10 cellular contexts compared by ENCODE assay signal in the genomic region with DNA sequence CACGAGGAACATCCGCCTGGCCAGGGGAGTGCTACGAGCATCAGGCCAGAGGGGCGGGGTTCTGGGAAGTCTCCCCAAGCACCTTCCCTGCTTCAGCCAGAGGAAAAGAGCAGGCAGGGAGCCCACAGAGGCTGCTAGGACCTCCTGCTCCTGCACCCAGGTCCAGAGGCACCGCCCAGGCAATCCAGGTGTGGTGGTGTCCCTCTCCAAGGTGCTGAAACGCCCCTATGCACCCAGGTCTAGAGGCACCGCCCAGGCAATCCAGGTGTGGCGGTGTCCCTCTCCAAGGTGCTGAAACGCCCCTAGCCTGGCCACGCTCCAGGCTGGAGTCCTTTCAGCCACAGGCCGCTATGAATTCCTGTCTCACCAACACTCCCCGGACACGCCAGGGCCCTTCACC. TPM values are rescaled to one million over a fixed set of nuclear protein-coding genes. Genes with fewer than 3 reads are reported as not detected.
DNase-seq lines count a peak whose midpoint lies in the region; ATAC-seq and TF ChIP-seq lines count a peak whose summit lies in the region.
"Had no signal": no experiment of that assay in that cellular context is flagged by ENCODE, and none has a peak within 500 bp of the region (broad histone marks: within the 10 kb centered on the region; RNA-seq: fewer than 3 reads in every experiment).

No MANE protein-coding gene starts in this region.

- H3K27ac Mint-ChIP-seq in T-helper 17 cell: no peak overlapping the region

- DNase-seq in HEK293T (ENCODE audit: extremely low spot score): peak; percentile 42
- DNase-seq in T-helper 17 cell: peak; percentile 38 to 46 (median 39)
- peak; percentile 23 to 42 (median 25) for DNase-seq in effector memory CD4-positive, alpha-beta T cell
- DNase-seq in stimulated activated CD4-positive, alpha-beta T cell treated with anti-CD3 and anti-CD28 coated beads, Interleukin-12 subunit alpha, Interleukin-12 subunit beta, amount 100 ng/mL, for 4 hours: peak; percentile 33
- DNase-seq in HUDEP-2 (lab: John Stamatoyannopoulos, UW; ENCODE audit: unreplicated experiment in 76 of 76): no peak
- no peak for DNase-seq in caudate nucleus (lab: John Stamatoyannopoulos, UW)
- DNase-seq in putamen (ENCODE audit: low spot score): no peak
- DNase-seq: erythroblast had no signal

- POLR2A ChIA-PET in HEK293T (lab: Yijun Ruan, JAX): no interaction called here

- no peaks in the 10 kb centered on the region for H3K36me3 ChIP-seq in effector memory CD4-positive, alpha-beta T cell (ENCODE audit: control insufficient read depth, insufficient read depth, low read length)
- H3K36me3 ChIP-seq: thoracic aorta had no signal

- no peak overlapping the region for H3K4me3 Mint-ChIP-seq in T-helper 17 cell

- H3K27ac ChIP-seq in effector memory CD4-positive, alpha-beta T cell (ENCODE audit: insufficient read depth, low read length, poor library complexity, severe bottlenecking): no peak overlapping the region
- no peak overlapping the region for H3K27ac ChIP-seq in caudate nucleus (ENCODE audit: low read depth, low read length)
- H3K27ac ChIP-seq: thoracic aorta had no signal

- H3K27me3 Mint-ChIP-seq in T-helper 17 cell: peaks cover 10% of the 10 kb centered on the region

- no peaks in the 10 kb centered on the region for H3K27me3 ChIP-seq in effector memory CD4-positive, alpha-beta T cell (replicated peaks; ENCODE audit: control insufficient read depth, insufficient read depth, low read length, poor library complexity, severe bottlenecking)

- no peaks in the 10 kb centered on the region for H3K9me3 ChIP-seq in T-helper 17 cell (ENCODE audit: control insufficient read depth, low read length, poor library complexity, severe bottlenecking)
- no peaks in the 10 kb centered on the region for H3K9me3 ChIP-seq in effector memory CD4-positive, alpha-beta T cell (ENCODE audit: control insufficient read depth, low read length)
- H3K9me3 ChIP-seq: thoracic aorta had no signal

- H3K4me3 ChIP-seq in effector memory CD4-positive, alpha-beta T cell (ENCODE audit: insufficient read depth, low read depth, low read length, poor library complexity, severe bottlenecking): no peak overlapping the region
- H3K4me3 ChIP-seq: thoracic aorta had no signal

- peaks cover 6% of the 10 kb centered on the region for H3K4me1 ChIP-seq in effector memory CD4-positive, alpha-beta T cell (ENCODE audit: control insufficient read depth, insufficient read depth, low read length, poor library complexity, severe bottlenecking)

- no peaks in the 10 kb centered on the region for H3K36me3 Mint-ChIP-seq in T-helper 17 cell (ENCODE audit: low read depth)

- H3K4me1 Mint-ChIP-seq in T-helper 17 cell: peaks cover 11% of the 10 kb centered on the region

- CTCF ChIA-PET in HEK293T (lab: Yijun Ruan, JAX): no interaction called here

- ATAC-seq in T-helper 17 cell: peak; percentile 68
- no peak for ATAC-seq in HG02840 (IDR thresholded peaks at IDR 0.05; ENCODE audit: low FRiP score, unreplicated experiment)

TF ChIP-seq in HEK293T, 16 proteins besides CTCF, POLR2A, EP300 and RAD21:
- TF ChIP-seq ZNF384 (IDR thresholded peaks at IDR 0.05): no peak
- TF ChIP-seq PKNOX1 (IDR thresholded peaks at IDR 0.05): no peak
- no peak for TF ChIP-seq SP1 (IDR thresholded peaks at IDR 0.05)
- no peak for TF ChIP-seq NFRKB (IDR thresholded peaks at IDR 0.05)
- TF ChIP-seq BHLHE40 (IDR thresholded peaks at IDR 0.05; ENCODE audit: borderline replicate concordance): no peak
- TF ChIP-seq ELF4 (IDR thresholded peaks at IDR 0.05): no peak
- TF ChIP-seq LEF1 (IDR thresholded peaks at IDR 0.05; ENCODE audit: borderline replicate concordance): no peak
- TF ChIP-seq FOXA1 (IDR thresholded peaks at IDR 0.05): no peak
- no peak for TF ChIP-seq TARDBP (IDR thresholded peaks at IDR 0.05)
- TF ChIP-seq ARNT (IDR thresholded peaks at IDR 0.05): no peak
- TF ChIP-seq L3MBTL2 (conservative IDR thresholded peaks at IDR 0.05): no peak
- no peak for TF ChIP-seq FOXK2 (IDR thresholded peaks at IDR 0.05)
- TF ChIP-seq SUZ12 (IDR thresholded peaks at IDR 0.05): no peak
- TF ChIP-seq HDGF (IDR thresholded peaks at IDR 0.05; ENCODE audit: borderline replicate concordance): no peak
- no peak for TF ChIP-seq FOXM1 (IDR thresholded peaks at IDR 0.05; ENCODE audit: borderline replicate concordance)
- no peak for TF ChIP-seq CTBP1 (IDR thresholded peaks at IDR 0.05; ENCODE audit: borderline replicate concordance)

RNA-seq across cellular contexts. Expression of gene UBAC1, which starts 10.7 kb away (rescaled TPM):
- 10 to 100 TPM; 23.2 to 23.7 TPM for total RNA-seq in T-helper 17 cell

Comparison
In these comparisons a context has a peak if more than half of its experiments do, and no peak if none do; other contexts are left out.
1. DNase-seq: peak in HEK293T (single experiment), T-helper 17 cell (3 of 3), effector memory CD4-positive, alpha-beta T cell (3 of 3) and stimulated activated CD4-positive, alpha-beta T cell treated with anti-CD3 and anti-CD28 coated beads, Interleukin-12 subunit alpha, Interleukin-12 subunit beta, amount 100 ng/mL, for 4 hours (single experiment); none in HUDEP-2 (0 of 76), caudate nucleus (0 of 61) and putamen (single experiment).